Comparison of ENCODE assay signal across 13 cellular contexts in genomic region chr1:220785166-220786056, GRCh38. TPM values are rescaled to one million over a fixed set of nuclear protein-coding genes. Genes with fewer than 3 reads are reported as not detected.
A peak's percentile ranks its signal among the peaks of the same experiment; 100 is the strongest.
DNase-seq lines count a peak whose midpoint lies in the region; ATAC-seq and TF ChIP-seq lines count a peak whose summit lies in the region.
"Had no signal": no experiment of that assay in that cellular context is flagged by ENCODE, and none has a peak within 500 bp of the region (broad histone marks: within the 10 kb centered on the region; RNA-seq: fewer than 3 reads in every experiment).

No MANE protein-coding gene starts in this region.

- H3K9me3 ChIP-seq in adipocyte (ENCODE audit: control insufficient read depth, low read length) (no peaks in the 10 kb centered on the region), liver (ENCODE audit: control insufficient read depth in 4 of 4, low read length in 3 of 4) (no peaks in the 10 kb centered on the region), skeletal muscle tissue (ENCODE audit: control insufficient read depth in 3 of 3, low read length in 3 of 3) (no peaks in the 10 kb centered on the region)

- in situ Hi-C loops in GM13976 (cut with MboI; ENCODE audit: low sequenced_read_pairs, unreplicated experiment), result loop anchor here (25.0 kb wide), 2 partner anchors 498 to 948 kb away; no protein-coding TSS in a partner anchor

- H3K9ac ChIP-seq in adipocyte (ENCODE audit: low read length), result peak overlapping the region; percentile 82
- H3K9ac ChIP-seq in liver (ENCODE audit: low read depth in 1 of 2, low read length in 2 of 2), result no peak overlapping the region
- H3K9ac ChIP-seq in skeletal muscle tissue (ENCODE audit: low read depth in 1 of 3, low read length in 3 of 3), result peak overlapping the region in 1 of 3 donors; percentile 89

- H3K36me3 ChIP-seq in GM23338 (ENCODE audit: insufficient read depth), result 0 out of 2 replicates have a peak, but pooled peaks cover 3% of the 10 kb centered on the region
- H3K36me3 ChIP-seq in adipocyte (ENCODE audit: control insufficient read depth, insufficient read depth, low read length, severe bottlenecking), result peaks cover 32% of the 10 kb centered on the region
- H3K36me3 ChIP-seq in liver (ENCODE audit: control insufficient read depth in 4 of 4, insufficient read depth in 3 of 4, low read depth in 1 of 4, low read length in 3 of 4), result peaks cover 4 to 27% (median 13%) of the 10 kb centered on the region in 4 donors
- H3K36me3 ChIP-seq in skeletal muscle tissue (ENCODE audit: control insufficient read depth in 3 of 3, insufficient read depth in 3 of 3, low read length in 3 of 3), result peaks cover 8 to 13% (median 8%) of the 10 kb centered on the region in 3 donors

- 62% methylated on average over 11 of the region's 11 CpGs for WGBS in liver

- H3K27ac ChIP-seq in GM23338 (ENCODE audit: low read depth) (peak overlapping the region; percentile 72; the same call in 1 of the 2 replicates), liver (ENCODE audit: low read depth in 1 of 2, low read length in 2 of 2) (peak overlapping the region; percentile 88 to 89), skeletal muscle tissue (ENCODE audit: low read depth, low read length) (peak overlapping the region; percentile 49)

- peak overlapping the region; percentile 99; the same call in 1 of the 2 replicates for H2AFZ ChIP-seq in GM23338

- DNase-seq in GM23338 (ENCODE audit: low spot score), result no peak
- DNase-seq in adipocyte (ENCODE audit: low read depth), result no peak
- no peak for DNase-seq in stimulated activated naive CD8-positive, alpha-beta T cell treated with anti-CD3 and anti-CD28 coated beads, Interleukin-15, Interleukin-2, amounts not matched to agents 100 U/mL and 50 U/mL, for 24 hours
- DNase-seq in OCI-M1 (lab: John Stamatoyannopoulos, UW), result no peak
- DNase-seq in T1000 (lab: John Stamatoyannopoulos, UW), result no peak
- DNase-seq in GM13976 (ENCODE audit: low spot score), result no peak
- DNase-seq: activated CD8-positive, alpha-beta T cell treated with anti-CD3 and anti-CD28 coated beads, Interleukin-2, amount 10 ng/mL, durations not matched to agents 7 days and 5 days; activated naive CD4-positive, alpha-beta T cell treated with anti-CD3 and anti-CD28 coated beads, Interleukin-2, amount 10 ng/mL, durations not matched to agents 7 days and 5 days; kidney; T-cell had no signal

- peak overlapping the region; percentile 79 for H3K4me2 ChIP-seq in GM23338

- ATAC-seq in GM23338, result no peak
- no peak for ATAC-seq in stimulated activated naive CD8-positive, alpha-beta T cell treated with anti-CD3 and anti-CD28 coated beads, Interleukin-15, Interleukin-2, amounts not matched to agents 100 U/mL and 50 U/mL, for 24 hours
- ATAC-seq: activated CD8-positive, alpha-beta T cell treated with anti-CD3 and anti-CD28 coated beads, Interleukin-2, amount 10 ng/mL, durations not matched to agents 7 days and 5 days; T-cell had no signal

- H3K4me3 Mint-ChIP-seq in GM23338, result peak overlapping the region; percentile 88
- H3K4me3 Mint-ChIP-seq: activated CD8-positive, alpha-beta T cell treated with anti-CD3 and anti-CD28 coated beads, Interleukin-2, amount 10 ng/mL, durations not matched to agents 7 days and 5 days; activated naive CD4-positive, alpha-beta T cell treated with anti-CD3 and anti-CD28 coated beads, Interleukin-2, amount 10 ng/mL, durations not matched to agents 7 days and 5 days had no signal

- H4K20me1 ChIP-seq in GM23338 (replicated peaks; ENCODE audit: insufficient read depth), result peaks cover 16% of the 10 kb centered on the region

- no peak overlapping the region for H3K27ac Mint-ChIP-seq in GM23338
- H3K27ac Mint-ChIP-seq: activated CD8-positive, alpha-beta T cell treated with anti-CD3 and anti-CD28 coated beads, Interleukin-2, amount 10 ng/mL, durations not matched to agents 7 days and 5 days; activated naive CD4-positive, alpha-beta T cell treated with anti-CD3 and anti-CD28 coated beads, Interleukin-2, amount 10 ng/mL, durations not matched to agents 7 days and 5 days; T-cell had no signal

- H3K4me1 ChIP-seq in GM23338 (ENCODE audit: insufficient read depth) (peaks cover 16% of the 10 kb centered on the region), adipocyte (ENCODE audit: control insufficient read depth, insufficient read depth, low read length) (peaks cover 31% of the 10 kb centered on the region), liver (ENCODE audit: control insufficient read depth in 4 of 4, insufficient read depth in 4 of 4, low read length in 3 of 4) (peaks cover 6 to 72% (median 59%) of the 10 kb centered on the region in 4 donors), skeletal muscle tissue (ENCODE audit: control insufficient read depth in 3 of 3, insufficient read depth in 3 of 3, low read length in 3 of 3) (peaks cover 4 to 17% (median 6%) of the 10 kb centered on the region in 3 donors)

- no peaks in the 10 kb centered on the region for H3K27me3 ChIP-seq in GM23338 (ENCODE audit: insufficient read depth)
- H3K27me3 ChIP-seq in adipocyte (replicated peaks; ENCODE audit: control insufficient read depth, insufficient read depth, low read length), result no peaks in the 10 kb centered on the region
- no peaks in the 10 kb centered on the region for H3K27me3 ChIP-seq in liver (ENCODE audit: control insufficient read depth in 4 of 4, insufficient read depth in 4 of 4, low read length in 3 of 4)
- H3K27me3 ChIP-seq in skeletal muscle tissue (ENCODE audit: control insufficient read depth in 3 of 3, insufficient read depth in 3 of 3, low read length in 3 of 3), result no peaks in the 10 kb centered on the region

- H3K79me2 ChIP-seq in GM23338 (replicated peaks; ENCODE audit: insufficient read depth), result peaks cover 30% of the 10 kb centered on the region

- H3F3A ChIP-seq in GM23338 (replicated peaks; ENCODE audit: low read depth), result no peaks in the 10 kb centered on the region

- H3K9me3 Mint-ChIP-seq in GM23338, result no peaks in the 10 kb centered on the region
- H3K9me3 Mint-ChIP-seq: activated naive CD4-positive, alpha-beta T cell treated with anti-CD3 and anti-CD28 coated beads, Interleukin-2, amount 10 ng/mL, durations not matched to agents 7 days and 5 days; T-cell had no signal

- no peak for TF ChIP-seq RAD21 in liver (IDR thresholded peaks at IDR 0.05)

- H3K27me3 Mint-ChIP-seq in GM23338 (ENCODE audit: insufficient read depth, low read depth, poor library complexity), result peaks cover 5% of the 10 kb centered on the region

- H3K4me3 ChIP-seq in GM23338 (peak overlapping the region; percentile 61), adipocyte (ENCODE audit: low read length) (peak overlapping the region; percentile 80), liver (ENCODE audit: low read depth in 1 of 3, low read length in 3 of 3) (no peak overlapping the region), skeletal muscle tissue (ENCODE audit: low read length in 3 of 3) (peak overlapping the region in 1 of 3 donors; percentile 74)

- H3K4me1 Mint-ChIP-seq in GM23338, result peaks cover 15% of the 10 kb centered on the region
- H3K4me1 Mint-ChIP-seq: activated naive CD4-positive, alpha-beta T cell treated with anti-CD3 and anti-CD28 coated beads, Interleukin-2, amount 10 ng/mL, durations not matched to agents 7 days and 5 days had no signal

- no peaks in the 10 kb centered on the region for H3K9me2 ChIP-seq in GM23338 (ENCODE audit: insufficient read depth)

- H3K36me3 Mint-ChIP-seq in GM23338 (ENCODE audit: low read depth), result peaks cover 13% of the 10 kb centered on the region
- H3K36me3 Mint-ChIP-seq: activated naive CD4-positive, alpha-beta T cell treated with anti-CD3 and anti-CD28 coated beads, Interleukin-2, amount 10 ng/mL, durations not matched to agents 7 days and 5 days; T-cell had no signal

- TF ChIP-seq CTCF in GM23338 (conservative IDR thresholded peaks at IDR 0.05; ENCODE audit: low read depth in 2 of 2) (no peak), liver (IDR thresholded peaks at IDR 0.05; ENCODE audit: low read depth, low read length, missing input control) (no peak), GM13976 (IDR thresholded peaks at IDR 0.05; ENCODE audit: borderline replicate concordance, control extremely low read depth, extremely low read depth, insufficient read depth, missing control alignments) (no peak)

TF ChIP-seq in GM23338, 12 proteins besides CTCF, POLR2A, EP300 and RAD21 (continues in another document):
- no peak for TF ChIP-seq STAT1 (IDR thresholded peaks at IDR 0.05; ENCODE audit: unreplicated experiment)
- no peak for TF ChIP-seq EZH2phosphoT487 (IDR thresholded peaks at IDR 0.05; ENCODE audit: unreplicated experiment)
- TF ChIP-seq ZNF114 (CRISPR knock-in tag; IDR thresholded peaks at IDR 0.05), result no peak
- no peak for TF ChIP-seq ETS1 (IDR thresholded peaks at IDR 0.05)

TF ChIP-seq in liver, 16 proteins besides CTCF, POLR2A, EP300 and RAD21:
- TF ChIP-seq JUND (IDR thresholded peaks at IDR 0.05), result no peak
- TF ChIP-seq HNF4A (conservative IDR thresholded peaks at IDR 0.05), result peak in 1 of 2 donors; percentile 2

RNA-seq across cellular contexts. Expression of gene MTARC1, which starts 1.3 kb away (rescaled TPM):
- total RNA-seq in GM23338 (2014; rRNA removed; shearing (Covaris generic)), result 29.7 and 33.9 TPM in 2 replicates
- polyA plus RNA-seq in GM23338 (2016; fragmentation: Nextera tagmentation; extraction: Ambion mirVana) (33.2 and 34.6 TPM in 2 replicates), liver (10 to 100 TPM in 1 of 2 donors, 1 to 10 TPM in 1; 9.8 to 71.3 TPM)
- total RNA-seq in liver (10 to 100 TPM; 14.9 to 28.2 TPM), skeletal muscle tissue (5.2 TPM)
- total RNA-seq: activated CD8-positive, alpha-beta T cell treated with anti-CD3 and anti-CD28 coated beads, Interleukin-2, amount 10 ng/mL, durations not matched to agents 7 days and 5 days had no signal

RNA-seq across cellular contexts. Expression of gene MTARC2, which starts 37.3 kb away (rescaled TPM):
- total RNA-seq in GM23338 (2014; rRNA removed; shearing (Covaris generic)), result 4.1 and 4.3 TPM in 2 replicates
- polyA plus RNA-seq in GM23338 (2016; fragmentation: Nextera tagmentation; extraction: Ambion mirVana), result 7.7 and 8.0 TPM in 2 replicates
- 10 to 100 TPM; 24.9 to 96.1 TPM for total RNA-seq in liver
- polyA plus RNA-seq in liver, result 10 to 100 TPM; 65.4 to 77.5 TPM
- 10.4 TPM for total RNA-seq in skeletal muscle tissue
- total RNA-seq: activated CD8-positive, alpha-beta T cell treated with anti-CD3 and anti-CD28 coated beads, Interleukin-2, amount 10 ng/mL, durations not matched to agents 7 days and 5 days had no signal
- polyA plus RNA-seq: neural cell had no signal

Comparison
In these comparisons a context has a peak if more than half of its experiments do, and no peak if none do; other contexts are left out.
1. H3K4me3 ChIP-seq: peak in GM23338 (single experiment) and adipocyte (single experiment); none in liver (0 of 3).
2. Peak in every context shown above with its lines, with median percentiles within 50 percentile points of each other: H3K27ac ChIP-seq.